19 cellular contexts compared by ENCODE assay signal in genomic region chr5:96333397-96333790, GRCh38.
A peak's percentile ranks its signal among the peaks of the same experiment; 100 is the strongest.
DNase-seq lines count a peak whose midpoint lies in the region; ATAC-seq, FAIRE-seq and TF ChIP-seq lines count a peak whose summit lies in the region.
"Had no signal": no experiment of that assay in that cellular context is flagged by ENCODE, and none has a peak within 500 bp of the region (broad histone marks: within the 10 kb centered on the region; RNA-seq: fewer than 3 reads in every experiment).

No MANE protein-coding gene starts in this region.

- intact Hi-C loops in right cardiac atrium (cut with DNase I) (loop anchor here in 2 of 4 donors (10.0 kb wide), 2 partner anchors 89 to 369 kb away; partner anchors contain the start of gene ELL2 (in 2 of the 2)), cardiac septum (cut with DNase I) (loop anchor here (10.0 kb wide), 3 partner anchors 439 to 689 kb away; partner anchors contain the start of gene RFESD)

- peak overlapping the region; percentile 70 for H3K27ac ChIP-seq in right cardiac atrium (ENCODE audit: low read length)

- in situ Hi-C loops in astrocyte of the spinal cord (cut with HindIII; ENCODE audit: low sequenced_read_pairs), result loop anchor here (25.0 kb wide), 2 partner anchors 371 to 671 kb away; partner anchors contain the start of gene ELL2

- no peak overlapping the region for H3K4me3 Mint-ChIP-seq in osteocyte (ENCODE audit: unreplicated experiment)
- H3K4me3 Mint-ChIP-seq in activated T-cell treated with anti-CD3 and anti-CD28 coated beads, Interleukin-2, amount 50 U/mL, for 4 hours, result no peak overlapping the region
- H3K4me3 Mint-ChIP-seq: CD4-positive, CD25-positive, alpha-beta regulatory T cell; HFFc6 had no signal

- H3K27me3 ChIP-seq in right cardiac atrium (ENCODE audit: control insufficient read depth, insufficient read depth), result no peaks in the 10 kb centered on the region

- H3K4me3 ChIP-seq in right cardiac atrium (ENCODE audit: low read length) (no peak overlapping the region), astrocyte of the spinal cord (ENCODE audit: low read depth, low read length) (no peak overlapping the region)

- H3K9me3 Mint-ChIP-seq in osteocyte (ENCODE audit: unreplicated experiment), result no peaks in the 10 kb centered on the region
- no peaks in the 10 kb centered on the region for H3K9me3 Mint-ChIP-seq in activated T-cell treated with anti-CD3 and anti-CD28 coated beads, Interleukin-2, amount 50 U/mL, for 4 hours
- H3K9me3 Mint-ChIP-seq: CD4-positive, CD25-positive, alpha-beta regulatory T cell; HFFc6 had no signal

- H3K9me3 ChIP-seq in right cardiac atrium (ENCODE audit: control insufficient read depth, low read length), result no peaks in the 10 kb centered on the region

- whole genome bisulfite sequencing in right cardiac atrium, result 78% methylated on average over 4 of the region's 4 CpGs

- DNase-seq in right cardiac atrium (no peak), cardiac septum (ENCODE audit: low spot score) (no peak), astrocyte of the spinal cord (ENCODE audit: low read depth, low spot score) (peak; percentile 29), osteocyte (ENCODE audit: extremely low spot score, unreplicated experiment) (no peak), LoVo (ENCODE audit: low spot score) (no peak), GM12891 (ENCODE audit: insufficient read length, low spot score) (no peak)
- DNase-seq in activated T-cell treated with anti-CD3 and anti-CD28 coated beads, Interleukin-2, amount 50 U/mL, for 4 hours, result no peak
- DNase-seq: AML-193; Calu3; CD4-positive, CD25-positive, alpha-beta regulatory T cell; DMS79; GDM1; GOT3; HFFc6; MM.1S; NCI-H1105 treated with DMSO at 0.1 percent for 48 hours; NCI-H187; NCI-H510A treated with DMSO at 0.1 percent for 48 hours had no signal

- ATAC-seq in right cardiac atrium (no peak), HG03045 (IDR thresholded peaks at IDR 0.05; ENCODE audit: unreplicated experiment) (no peak)
- ATAC-seq in activated T-cell treated with anti-CD3 and anti-CD28 coated beads, Interleukin-2, amount 50 U/mL, for 4 hours, result no peak

- TF ChIP-seq POLR2A in GM12891 (IDR thresholded peaks at IDR 0.05; ENCODE audit: low read depth, low read length), result no peak

- H3K36me3 Mint-ChIP-seq in osteocyte (ENCODE audit: unreplicated experiment), result no peaks in the 10 kb centered on the region
- H3K36me3 Mint-ChIP-seq in activated T-cell treated with anti-CD3 and anti-CD28 coated beads, Interleukin-2, amount 50 U/mL, for 4 hours (ENCODE audit: insufficient read depth), result no peaks in the 10 kb centered on the region
- H3K36me3 Mint-ChIP-seq: CD4-positive, CD25-positive, alpha-beta regulatory T cell had no signal

- H3K4me1 ChIP-seq in right cardiac atrium (ENCODE audit: control insufficient read depth, insufficient read depth, low read length), result peaks cover 2% of the 10 kb centered on the region

- H3K4me1 Mint-ChIP-seq in osteocyte (ENCODE audit: unreplicated experiment), result peaks cover 59% of the 10 kb centered on the region
- H3K4me1 Mint-ChIP-seq in activated T-cell treated with anti-CD3 and anti-CD28 coated beads, Interleukin-2, amount 50 U/mL, for 4 hours (ENCODE audit: low read depth), result peaks cover 1% of the 10 kb centered on the region
- H3K4me1 Mint-ChIP-seq: CD4-positive, CD25-positive, alpha-beta regulatory T cell had no signal

- peak overlapping the region; percentile 64 for H3K27ac Mint-ChIP-seq in osteocyte (ENCODE audit: unreplicated experiment)
- H3K27ac Mint-ChIP-seq: CD4-positive, CD25-positive, alpha-beta regulatory T cell; HFFc6 had no signal

- H3K27me3 Mint-ChIP-seq in osteocyte (ENCODE audit: unreplicated experiment), result no peaks in the 10 kb centered on the region
- peaks cover 11% of the 10 kb centered on the region for H3K27me3 Mint-ChIP-seq in activated T-cell treated with anti-CD3 and anti-CD28 coated beads, Interleukin-2, amount 50 U/mL, for 4 hours (ENCODE audit: low read depth)

- no peak for TF ChIP-seq CTCF in astrocyte of the spinal cord (IDR thresholded peaks at IDR 0.05; ENCODE audit: low read depth, low read length)
- TF ChIP-seq CTCF in osteocyte (IDR thresholded peaks at IDR 0.05), result no peak

- FAIRE-seq in GM12891 (lab: Jason Lieb, UNC), result no peak

TF ChIP-seq in GM12891, 5 proteins besides CTCF, POLR2A, EP300 and RAD21:
- TF ChIP-seq TAF1 (IDR thresholded peaks at IDR 0.05; ENCODE audit: low read depth, low read length) (no peak), SPI1 (IDR thresholded peaks at IDR 0.05; ENCODE audit: low read depth, low read length) (no peak)
TF ChIP-seq in GM12891: peak in this region for 0.
